Comparison of ENCODE assay signal across 10 cellular contexts in the genomic region with DNA sequence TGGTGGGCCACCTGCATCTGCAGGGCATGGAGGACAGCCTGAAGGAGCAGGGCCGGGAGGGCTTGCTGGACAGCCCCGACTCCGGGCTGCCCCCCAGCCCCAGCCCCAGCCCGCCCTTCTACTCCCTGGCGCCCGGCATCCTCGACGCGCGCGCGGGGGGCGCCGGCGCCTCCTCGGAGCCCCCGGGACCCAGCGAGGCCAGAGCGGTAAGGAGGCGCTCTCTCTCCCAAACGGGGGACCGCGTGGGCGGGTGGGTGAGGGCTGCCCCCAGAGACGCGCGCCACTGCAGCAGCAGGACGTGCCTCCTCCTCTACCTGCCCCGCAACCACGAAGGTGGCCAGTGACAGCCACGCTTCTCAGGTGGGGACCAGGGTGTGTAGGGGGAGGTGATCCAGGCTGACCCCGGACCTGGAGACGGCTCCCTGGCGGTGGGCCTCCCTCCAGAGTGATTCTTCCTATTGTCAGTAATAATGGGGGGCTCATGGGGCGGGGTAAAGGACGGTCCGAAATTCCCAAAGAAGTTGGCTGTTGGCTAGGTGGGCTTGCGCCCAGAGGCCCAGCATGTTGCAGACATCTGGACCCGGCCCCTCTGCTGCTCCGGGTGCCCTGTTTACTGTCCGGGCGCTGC. TPM values are rescaled to one million over a fixed set of nuclear protein-coding genes. Genes with fewer than 3 reads are reported as not detected.
DNase-seq lines count a peak whose midpoint lies in the region; ATAC-seq lines count a peak whose summit lies in the region.
"Had no signal": no experiment of that assay in that cellular context is flagged by ENCODE, and none has a peak within 500 bp of the region (broad histone marks: within the 10 kb centered on the region; RNA-seq: fewer than 3 reads in every experiment).

No MANE protein-coding gene starts in this region.

- H3K36me3 ChIP-seq in esophagus (ENCODE audit: control insufficient read depth in 2 of 2, insufficient read depth in 2 of 2, low read length in 1 of 2) (no peaks in the 10 kb centered on the region), neuron (ENCODE audit: insufficient read depth, low read length) (no peaks in the 10 kb centered on the region), aorta (ENCODE audit: control insufficient read depth in 1 of 2, insufficient read depth in 2 of 2, low read length in 1 of 2) (no peaks in the 10 kb centered on the region)

- H3K27me3 ChIP-seq in esophagus (ENCODE audit: control insufficient read depth in 1 of 2, insufficient read depth in 2 of 2, low read length in 2 of 2) (peaks cover 0 to 7% of the 10 kb centered on the region in 2 donors), neuron (ENCODE audit: insufficient read depth, low read length) (no peaks in the 10 kb centered on the region), aorta (ENCODE audit: control insufficient read depth in 1 of 2, insufficient read depth in 2 of 2, low read length in 1 of 2) (no peaks in the 10 kb centered on the region)

- H3K4me3 ChIP-seq in esophagus (ENCODE audit: low read depth in 1 of 2, low read length in 2 of 2) (peak overlapping the region; percentile 14 to 28), neuron (ENCODE audit: low read length) (peak overlapping the region; percentile 48), aorta (ENCODE audit: low read length in 2 of 2) (peak overlapping the region; percentile 5 to 23)

- intact Hi-C loops in aorta (cut with DNase I) = no loop called here

- H2AFZ ChIP-seq in neuron (ENCODE audit: low read depth, low read length) = no peak overlapping the region

- peaks cover 53% of the 10 kb centered on the region for H3K27me3 Mint-ChIP-seq in stimulated activated naive CD8-positive, alpha-beta T cell treated with anti-CD3 and anti-CD28 coated beads, Interleukin-15, amount 100 ng/mL, for 72 hours

- H3K27ac ChIP-seq in esophagus (ENCODE audit: low read depth in 2 of 2, low read length in 1 of 2) = no peak overlapping the region
- H3K27ac ChIP-seq in aorta (ENCODE audit: low read depth in 1 of 2, low read length in 2 of 2) = no peak overlapping the region

- H3K9me3 Mint-ChIP-seq in stimulated activated naive CD8-positive, alpha-beta T cell treated with anti-CD3 and anti-CD28 coated beads, Interleukin-15, amount 100 ng/mL, for 72 hours = no peaks in the 10 kb centered on the region

- ATAC-seq in stimulated activated naive CD8-positive, alpha-beta T cell treated with anti-CD3 and anti-CD28 coated beads, Interleukin-15, amount 100 ng/mL, for 72 hours = peak; percentile 54
- no peak for ATAC-seq in stimulated activated naive CD8-positive, alpha-beta T cell treated with anti-CD3 and anti-CD28 coated beads, Interleukin-15, Interleukin-2, amounts not matched to agents 100 U/mL and 50 U/mL, for 24 hours
- ATAC-seq in aorta (ENCODE audit: low FRiP score) (no peak), GM21786 (IDR thresholded peaks at IDR 0.05; ENCODE audit: unreplicated experiment) (no peak), GM19023 (IDR thresholded peaks at IDR 0.05; ENCODE audit: unreplicated experiment) (no peak)

- 4 to 5% methylated on average over 29 to 42 of the region's 42 CpGs for WGBS in esophagus, 2 donors
- WGBS in aorta, 2 donors = 2 to 6% methylated on average over 16 to 42 of the region's 42 CpGs

- peaks cover 13% of the 10 kb centered on the region for H3K4me1 Mint-ChIP-seq in stimulated activated naive CD8-positive, alpha-beta T cell treated with anti-CD3 and anti-CD28 coated beads, Interleukin-15, amount 100 ng/mL, for 72 hours
- H3K4me1 Mint-ChIP-seq: CD8-positive, alpha-beta memory T cell had no signal

- H3K9me3 ChIP-seq in esophagus (ENCODE audit: control insufficient read depth in 2 of 2, insufficient read depth in 1 of 2, low read depth in 1 of 2, low read length in 1 of 2) (peaks cover 0 to 4% of the 10 kb centered on the region in 2 donors), neuron (ENCODE audit: low read length) (no peaks in the 10 kb centered on the region), aorta (ENCODE audit: control insufficient read depth, low read length) (no peaks in the 10 kb centered on the region)

- no peak for DNase-seq in stimulated activated naive CD8-positive, alpha-beta T cell treated with anti-CD3 and anti-CD28 coated beads, Interleukin-15, amount 100 ng/mL, for 72 hours
- no peak for DNase-seq in stimulated activated naive CD8-positive, alpha-beta T cell treated with anti-CD3 and anti-CD28 coated beads, Interleukin-15, Interleukin-2, amounts not matched to agents 100 U/mL and 50 U/mL, for 24 hours
- DNase-seq in aorta (peak; percentile 42 to 65), D341Med (ENCODE audit: low spot score) (no peak)
- DNase-seq: CD8-positive, alpha-beta memory T cell; midbrain had no signal

- no peak overlapping the region for H3K27ac Mint-ChIP-seq in stimulated activated naive CD8-positive, alpha-beta T cell treated with anti-CD3 and anti-CD28 coated beads, Interleukin-15, amount 100 ng/mL, for 72 hours
- H3K27ac Mint-ChIP-seq: CD8-positive, alpha-beta memory T cell had no signal

- peak overlapping the region in 1 of 2 donors; percentile 35 for H3K4me3 Mint-ChIP-seq in stimulated activated naive CD8-positive, alpha-beta T cell treated with anti-CD3 and anti-CD28 coated beads, Interleukin-15, amount 100 ng/mL, for 72 hours
- H3K4me3 Mint-ChIP-seq: CD8-positive, alpha-beta memory T cell had no signal

- H3K4me1 ChIP-seq in esophagus (ENCODE audit: control insufficient read depth in 2 of 2, insufficient read depth in 2 of 2, low read length in 1 of 2) = peaks cover 2 to 6% of the 10 kb centered on the region in 2 donors
- H3K4me1 ChIP-seq in neuron (ENCODE audit: insufficient read depth, low read length) = peaks cover 36% of the 10 kb centered on the region
- H3K4me1 ChIP-seq in aorta (ENCODE audit: control insufficient read depth in 1 of 2, insufficient read depth in 2 of 2, low read length in 2 of 2) = no peaks in the 10 kb centered on the region

RNA-seq across cellular contexts. Expression of a gene that starts 0.7 kb away (rescaled TPM):
- polyA plus RNA-seq in esophagus = under 1 TPM; 0.14 to 0.28 TPM
- 1 to 10 TPM; 1.2 to 1.9 TPM for total RNA-seq in aorta
- 1 to 10 TPM; 1.6 to 6.8 TPM for polyA plus RNA-seq in aorta
- total RNA-seq: CD8-positive, alpha-beta memory T cell had no signal
- polyA plus RNA-seq: CD8-positive, alpha-beta memory T cell had no signal

Comparison
In these comparisons a context has a peak if more than half of its experiments do, and no peak if none do; other contexts are left out.
1. DNase-seq: peak in aorta (2 of 2); none in stimulated activated naive CD8-positive, alpha-beta T cell treated with anti-CD3 and anti-CD28 coated beads, Interleukin-15, amount 100 ng/mL, for 72 hours (0 of 2), stimulated activated naive CD8-positive, alpha-beta T cell treated with anti-CD3 and anti-CD28 coated beads, Interleukin-15, Interleukin-2, amounts not matched to agents 100 U/mL and 50 U/mL, for 24 hours (single experiment) and D341Med (single experiment).
2. Peak in every context shown above with its lines, with median percentiles within 50 percentile points of each other: H3K4me3 ChIP-seq.